In the genomic region with DNA sequence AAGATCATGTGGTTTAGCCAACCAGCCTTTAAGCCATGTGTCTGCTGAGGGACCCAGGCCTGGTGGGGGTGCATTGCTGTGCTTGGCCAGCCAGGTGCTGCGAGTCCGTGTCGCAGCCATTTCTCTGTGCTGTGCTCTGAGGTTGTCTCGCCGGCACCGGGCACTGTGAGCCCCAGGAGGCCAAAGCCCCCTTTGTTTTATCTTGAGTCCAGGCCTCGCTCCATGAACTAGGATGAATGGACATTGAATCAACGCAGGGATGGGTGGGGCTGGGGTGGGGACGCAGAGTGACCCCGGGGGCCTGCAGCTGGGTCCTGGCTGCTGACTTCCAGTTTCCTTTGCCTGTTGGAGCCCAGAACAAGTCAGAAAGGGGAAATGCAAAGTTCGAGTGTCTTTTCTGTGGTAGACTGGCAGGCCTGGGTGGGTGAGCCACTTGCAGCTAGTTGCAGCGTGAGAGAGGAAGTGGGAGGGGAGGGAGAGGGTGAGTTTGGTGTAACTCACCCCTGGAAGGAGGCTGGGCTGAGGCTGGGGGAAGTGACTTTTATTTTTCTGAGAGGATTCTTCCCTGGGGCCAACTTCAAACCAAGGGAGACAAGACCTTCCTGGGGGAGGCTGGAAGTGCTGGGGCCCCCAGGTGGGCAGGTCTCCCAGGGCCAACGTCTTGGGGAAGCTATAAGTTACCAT, we compare ENCODE assay signal across 8 cellular contexts.
DNase-seq lines count a peak whose midpoint lies in the region; ATAC-seq and TF ChIP-seq lines count a peak whose summit lies in the region.

No MANE protein-coding gene starts in this region.

- H2AFZ ChIP-seq in H9 (ENCODE audit: low read length): no peak overlapping the region

- H3K23me2 ChIP-seq in H9 (ENCODE audit: insufficient read length, low read depth, low read length, poor library complexity, severe bottlenecking): no peaks in the 10 kb centered on the region

- no peak overlapping the region for H3K56ac ChIP-seq in H9 (ENCODE audit: insufficient read length, low read depth, low read length)

- peaks cover 17 to 40% (median 34%) of the 10 kb centered on the region in 3 experiments for H3K36me3 Mint-ChIP-seq in H9 (ENCODE audit: insufficient read depth in 1 of 3, low read depth in 3 of 3)
- peaks cover 81% of the 10 kb centered on the region for H3K36me3 Mint-ChIP-seq in activated T-cell treated with anti-CD3 and anti-CD28 coated beads, Interleukin-2, amount 50 U/mL, for 24 hours (ENCODE audit: low read depth)

- H3K79me2 ChIP-seq in H9 (ENCODE audit: insufficient read depth, low read length): peaks cover 24% of the 10 kb centered on the region; the same call in 1 of the 2 replicates

- in situ Hi-C loops in gastrocnemius medialis (cut with MboI; ENCODE audit: low sequenced_read_pairs in 4 of 4): no loop called here

- H3K9me3 Mint-ChIP-seq in H9: no peaks in the 10 kb centered on the region; a peak in 2 of 5 replicates
- no peaks in the 10 kb centered on the region for H3K9me3 Mint-ChIP-seq in activated T-cell treated with anti-CD3 and anti-CD28 coated beads, Interleukin-2, amount 50 U/mL, for 24 hours

- no peak overlapping the region for H3K4ac ChIP-seq in H9 (ENCODE audit: low read depth, low read length)

- H3K18ac ChIP-seq in H9 (ENCODE audit: insufficient read length, low read depth, low read length): peak overlapping the region; percentile 56

- H2BK12ac ChIP-seq in H9 (ENCODE audit: insufficient read length, low read depth, low read length): no peak overlapping the region

- no peak overlapping the region for H3K27ac ChIP-seq in H9 (ENCODE audit: insufficient read length, low read depth, low read length)
- H3K27ac ChIP-seq in gastrocnemius medialis: peak overlapping the region; percentile 14 to 68 (median 52)
- peak overlapping the region in 1 of 2 donors; percentile 12 for H3K27ac ChIP-seq in prostate gland

- no peak overlapping the region for H4K91ac ChIP-seq in H9 (ENCODE audit: insufficient read length, low read depth, low read length)

- peak overlapping the region; percentile 96 to 100 (median 98) for H3K27ac Mint-ChIP-seq in H9
- H3K27ac Mint-ChIP-seq in activated T-cell treated with anti-CD3 and anti-CD28 coated beads, Interleukin-2, amount 50 U/mL, for 24 hours: peak overlapping the region; percentile 93

- no peak overlapping the region for H4K8ac ChIP-seq in H9 (replicated peaks; ENCODE audit: insufficient read length, low read depth, low read length)

- H2AK5ac ChIP-seq in H9 (ENCODE audit: insufficient read length, low read length): no peak overlapping the region

- peak overlapping the region; percentile 35 to 84 for H3K4me3 Mint-ChIP-seq in H9
- peak overlapping the region; percentile 71 for H3K4me3 Mint-ChIP-seq in activated T-cell treated with anti-CD3 and anti-CD28 coated beads, Interleukin-2, amount 50 U/mL, for 24 hours

- H3K14ac ChIP-seq in H9 (ENCODE audit: insufficient read depth, low read length): no peak overlapping the region

- no peak for TF ChIP-seq CTCF in GM06990 (IDR thresholded peaks at IDR 0.05; ENCODE audit: insufficient read depth, low read length, poor library complexity, severe bottlenecking)
- TF ChIP-seq CTCF in H9 (conservative IDR thresholded peaks at IDR 0.05): no peak
- no peak for TF ChIP-seq CTCF in gastrocnemius medialis (IDR thresholded peaks at IDR 0.05 in 4 of 5, conservative IDR thresholded peaks at IDR 0.05 in 1 of 5)
- no peak for TF ChIP-seq CTCF in prostate gland (IDR thresholded peaks at IDR 0.05)

- H3T11ph ChIP-seq in H9 (ENCODE audit: low read length): no peak overlapping the region

- no peak overlapping the region for H4K5ac ChIP-seq in H9 (ENCODE audit: insufficient read length, low read depth, low read length)

- peak; percentile 80 for DNase-seq in GM06990 (ENCODE audit: extremely low read depth, insufficient read length)
- DNase-seq in H9: peak; percentile 69
- peak; percentile 98 to 99 for DNase-seq in NOMO-1 (lab: John Stamatoyannopoulos, UW; ENCODE audit: unreplicated experiment in 2 of 2)
- DNase-seq in activated T-cell treated with anti-CD3 and anti-CD28 coated beads, Interleukin-2, amount 50 U/mL, for 24 hours: peak; percentile 80
- peak; percentile 49 for DNase-seq in glomerular visceral epithelial cell (ENCODE audit: extremely low spot score)
- DNase-seq in gastrocnemius medialis: peak; percentile 54 to 57
- DNase-seq in prostate gland (ENCODE audit: low spot score): no peak
- DNase-seq in posterior vena cava (ENCODE audit: low spot score): no peak

- peak in 1 of 2 donors; percentile 40 for ATAC-seq in gastrocnemius medialis

- intact Hi-C loops in gastrocnemius medialis (cut with DNase I; ENCODE audit: low total_unique reads): no loop called here
- intact Hi-C loops in prostate gland (cut with DNase I): no loop called here
- intact Hi-C loops in posterior vena cava (cut with DNase I): no loop called here

- H3K27me3 ChIP-seq in GM06990 (replicated peaks; ENCODE audit: control insufficient read depth, insufficient read depth, low read length) (no peaks in the 10 kb centered on the region), H9 (ENCODE audit: insufficient read depth, low read length) (no peaks in the 10 kb centered on the region), gastrocnemius medialis (no peaks in the 10 kb centered on the region), prostate gland (replicated peaks; ENCODE audit: insufficient read depth) (no peaks in the 10 kb centered on the region)

- H3K79me1 ChIP-seq in H9 (ENCODE audit: insufficient read depth, low read depth, low read length, poor library complexity, severe bottlenecking): peaks cover 4% of the 10 kb centered on the region

- no peak overlapping the region for H2BK5ac ChIP-seq in H9 (ENCODE audit: insufficient read length, low read length)

- H3K4me1 Mint-ChIP-seq in H9: peaks cover 55 to 66% of the 10 kb centered on the region in 2 experiments
- H3K4me1 Mint-ChIP-seq in activated T-cell treated with anti-CD3 and anti-CD28 coated beads, Interleukin-2, amount 50 U/mL, for 24 hours (ENCODE audit: low read depth): peaks cover 91% of the 10 kb centered on the region

- WGBS in H9 (ENCODE audit: extremely low coverage, insufficient read length, low lambda C conversion rate): no CpG with 5 or more reads among the region's 13 CpGs
- WGBS in prostate gland: 52% methylated on average over 13 of the region's 13 CpGs

- H4K20me1 ChIP-seq in H9 (ENCODE audit: control insufficient read depth, insufficient read depth, insufficient read length): no peaks in the 10 kb centered on the region

- no peak for TF ChIP-seq POLR2A in gastrocnemius medialis (IDR thresholded peaks at IDR 0.05)
- TF ChIP-seq POLR2A in prostate gland (IDR thresholded peaks at IDR 0.05): no peak

- no peak overlapping the region for H2BK15ac ChIP-seq in H9 (ENCODE audit: low read depth, low read length)

- no peaks in the 10 kb centered on the region for H3K27me3 Mint-ChIP-seq in H9 (ENCODE audit: low read depth)
- H3K27me3 Mint-ChIP-seq in activated T-cell treated with anti-CD3 and anti-CD28 coated beads, Interleukin-2, amount 50 U/mL, for 24 hours: no peaks in the 10 kb centered on the region

- peak overlapping the region; percentile 50 for H3K4me2 ChIP-seq in H9 (ENCODE audit: insufficient read depth, insufficient read length, low read length)

- no peak overlapping the region for H3K9ac ChIP-seq in H9 (ENCODE audit: extremely low read depth, insufficient read length, low read length)

- H3K23ac ChIP-seq in H9 (ENCODE audit: insufficient read length, low read depth, low read length): no peak overlapping the region

- no peak overlapping the region for H2BK120ac ChIP-seq in H9 (ENCODE audit: low read depth, low read length, poor library complexity, severe bottlenecking)

- H3K4me3 ChIP-seq in GM06990 (replicated peaks; ENCODE audit: low read depth, low read length): peak overlapping the region; percentile 44
- no peak overlapping the region for H3K4me3 ChIP-seq in gastrocnemius medialis
- no peak overlapping the region for H3K4me3 ChIP-seq in prostate gland

- H3K9me3 ChIP-seq in H9 (ENCODE audit: control insufficient read depth, low read depth, low read length): no peaks in the 10 kb centered on the region
- H3K9me3 ChIP-seq in gastrocnemius medialis: no peaks in the 10 kb centered on the region
- H3K9me3 ChIP-seq in prostate gland: no peaks in the 10 kb centered on the region

- peaks cover 7% of the 10 kb centered on the region; the same call in 1 of the 2 replicates for H3K4me1 ChIP-seq in H9 (ENCODE audit: insufficient read depth, low read length)
- H3K4me1 ChIP-seq in gastrocnemius medialis: peaks cover 6 to 27% of the 10 kb centered on the region in 2 donors
- H3K4me1 ChIP-seq in prostate gland (replicated peaks): peaks cover 7% of the 10 kb centered on the region

- H3K36me3 ChIP-seq in GM06990 (ENCODE audit: control insufficient read depth, insufficient read depth, low read length) (peaks cover 17% of the 10 kb centered on the region), gastrocnemius medialis (no peaks in the 10 kb centered on the region), prostate gland (no peaks in the 10 kb centered on the region)

- no peak overlapping the region for H2BK20ac ChIP-seq in H9 (ENCODE audit: low read depth, low read length, poor library complexity, severe bottlenecking)

Comparison
In these comparisons a context has a peak if more than half of its experiments do, and no peak if none do; other contexts are left out.
1. DNase-seq: peak in GM06990 (single experiment), H9 (single experiment), NOMO-1 (2 of 2), activated T-cell treated with anti-CD3 and anti-CD28 coated beads, Interleukin-2, amount 50 U/mL, for 24 hours (single experiment), glomerular visceral epithelial cell (single experiment) and gastrocnemius medialis (2 of 2); none in prostate gland (single experiment) and posterior vena cava (single experiment).